ENCODE assay signal across 9 cellular contexts in genomic region chr7:77351539-77352004, GRCh38.
DNase-seq lines count a peak whose midpoint lies in the region; ATAC-seq and TF ChIP-seq lines count a peak whose summit lies in the region.
"Had no signal": no experiment of that assay in that cellular context is flagged by ENCODE, and none has a peak within 500 bp of the region (broad histone marks: within the 10 kb centered on the region; RNA-seq: fewer than 3 reads in every experiment).

No MANE protein-coding gene starts in this region.

- DNase-seq in NOMO-1 treated with dmso at 0.1 percent for 144 hours (lab: John Stamatoyannopoulos, UW; ENCODE audit: unreplicated experiment): peak; percentile 98
- DNase-seq in naive thymus-derived CD8-positive, alpha-beta T cell: peak; percentile 8 to 73 (median 48)
- no peak for DNase-seq in ACHN
- no peak for DNase-seq in NCI-H146 treated with DMSO at 0.1 percent for 48 hours (lab: John Stamatoyannopoulos, UW; ENCODE audit: unreplicated experiment)
- no peak for DNase-seq in NCI-H187 treated with DMSO at 0.1 percent for 48 hours (lab: John Stamatoyannopoulos, UW)
- DNase-seq: IMR-90 had no signal

- H3K27ac Mint-ChIP-seq in activated T-helper 17 cell treated with anti-CD3 and anti-CD28 coated beads, Interleukin-2, amount 50 U/mL, for 72 hours: peak overlapping the region; percentile 78
- peak overlapping the region; percentile 33 to 95 (median 86) for H3K27ac Mint-ChIP-seq in naive thymus-derived CD8-positive, alpha-beta T cell

- in situ Hi-C loops in ACHN (cut with HindIII; ENCODE audit: low pct_ligation_motif_present, low pct_unique_long_range_greater_than_20kb, low sequenced_read_pairs): no loop called here

- peaks cover 36% of the 10 kb centered on the region for H3K4me1 Mint-ChIP-seq in activated T-helper 17 cell treated with anti-CD3 and anti-CD28 coated beads, Interleukin-2, amount 50 U/mL, for 72 hours
- H3K4me1 Mint-ChIP-seq in naive thymus-derived CD8-positive, alpha-beta T cell: peaks cover 35 to 79% (median 73%) of the 10 kb centered on the region in 4 donors

- POLR2A ChIA-PET in naive thymus-derived CD8-positive, alpha-beta T cell (lab: Charles Lee): interaction anchor here (0.8 to 1.2 kb wide), 2 partner anchors 57 to 64 kb away, joined by 3 to 5 read pairs; partner anchors contain the start of gene GSAP

- no peak for TF ChIP-seq POLR2A in GM18505 (IDR thresholded peaks at IDR 0.05; ENCODE audit: borderline replicate concordance, extremely low read depth, insufficient read depth, insufficient read length)

- no peaks in the 10 kb centered on the region for H3K36me3 Mint-ChIP-seq in activated T-helper 17 cell treated with anti-CD3 and anti-CD28 coated beads, Interleukin-2, amount 50 U/mL, for 72 hours (ENCODE audit: low read depth)
- no peaks in the 10 kb centered on the region for H3K36me3 Mint-ChIP-seq in naive thymus-derived CD8-positive, alpha-beta T cell

- no peaks in the 10 kb centered on the region for H3K27me3 Mint-ChIP-seq in activated T-helper 17 cell treated with anti-CD3 and anti-CD28 coated beads, Interleukin-2, amount 50 U/mL, for 72 hours
- no peaks in the 10 kb centered on the region for H3K27me3 Mint-ChIP-seq in naive thymus-derived CD8-positive, alpha-beta T cell

- H3K4me3 Mint-ChIP-seq in activated T-helper 17 cell treated with anti-CD3 and anti-CD28 coated beads, Interleukin-2, amount 50 U/mL, for 72 hours: peak overlapping the region; percentile 69
- peak overlapping the region; percentile 64 to 90 (median 81) for H3K4me3 Mint-ChIP-seq in naive thymus-derived CD8-positive, alpha-beta T cell

- ATAC-seq in GM18505 (IDR thresholded peaks at IDR 0.05; ENCODE audit: unreplicated experiment): peak; percentile 90
- ATAC-seq in HG02610 (IDR thresholded peaks at IDR 0.05; ENCODE audit: unreplicated experiment): peak; percentile 94
- ATAC-seq in activated T-helper 17 cell treated with anti-CD3 and anti-CD28 coated beads, Interleukin-2, amount 50 U/mL, for 72 hours (replicated peaks): peak; percentile 91
- ATAC-seq in naive thymus-derived CD8-positive, alpha-beta T cell: peak; percentile 83 to 88

- no peaks in the 10 kb centered on the region for H3K9me3 Mint-ChIP-seq in activated T-helper 17 cell treated with anti-CD3 and anti-CD28 coated beads, Interleukin-2, amount 50 U/mL, for 72 hours
- H3K9me3 Mint-ChIP-seq in naive thymus-derived CD8-positive, alpha-beta T cell: no peaks in the 10 kb centered on the region

Comparison
In these comparisons a context has a peak if more than half of its experiments do, and no peak if none do; other contexts are left out.
1. DNase-seq: peak in NOMO-1 treated with dmso at 0.1 percent for 144 hours (single experiment) and naive thymus-derived CD8-positive, alpha-beta T cell (10 of 10); none in ACHN (single experiment), NCI-H146 treated with DMSO at 0.1 percent for 48 hours (single experiment) and NCI-H187 treated with DMSO at 0.1 percent for 48 hours (single experiment).
2. Peak in every context shown above with its lines, with median percentiles within 50 percentile points of each other: ATAC-seq.